ENCODE assay signal across 10 cellular contexts in the genomic region with DNA sequence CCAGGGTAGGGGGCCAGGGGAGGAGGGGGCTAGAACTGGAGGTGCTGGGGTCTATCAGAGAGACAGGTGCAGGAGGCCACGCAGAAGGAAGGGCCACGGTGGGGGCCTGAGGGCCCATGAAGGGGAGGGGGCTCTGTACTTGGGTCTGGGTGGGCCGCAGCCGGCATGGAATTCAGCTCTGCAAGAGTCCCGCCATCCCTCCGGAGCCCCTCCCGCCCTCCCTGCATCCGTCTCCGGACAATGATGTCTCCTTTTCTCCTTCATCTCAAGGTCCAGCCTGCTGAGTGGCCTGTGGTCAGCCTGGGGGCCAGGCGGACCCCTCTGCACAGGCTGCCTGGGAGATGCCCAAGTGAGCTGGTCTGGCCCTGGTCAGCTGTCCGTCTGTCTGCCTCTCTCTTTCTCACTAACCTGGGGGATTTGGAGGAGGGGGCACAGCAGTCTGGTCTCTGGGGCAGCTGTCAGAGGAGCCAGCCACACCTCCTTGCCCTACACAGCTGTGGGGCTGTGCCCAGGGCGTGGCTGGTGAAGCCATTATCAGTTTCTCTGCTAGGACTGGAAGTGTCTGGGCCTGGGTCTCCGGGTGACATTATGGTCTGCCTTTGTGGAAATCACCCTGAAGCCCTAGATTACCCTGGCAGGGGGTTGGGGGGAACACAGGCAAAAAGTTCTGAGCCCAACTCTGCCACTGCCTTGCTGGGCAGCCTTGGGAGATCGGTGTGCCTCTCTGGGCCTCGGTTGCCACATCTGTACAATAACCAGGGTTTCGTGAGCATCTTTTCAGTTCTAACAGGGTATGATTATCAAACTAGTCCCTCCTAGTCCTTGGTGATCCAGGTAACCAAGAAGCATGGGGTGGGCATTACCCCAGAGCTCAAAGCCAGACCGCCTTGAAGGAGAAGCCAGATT. TPM values are rescaled to one million over a fixed set of nuclear protein-coding genes. Genes with fewer than 3 reads are reported as not detected.
DNase-seq lines count a peak whose midpoint lies in the region; TF ChIP-seq lines count a peak whose summit lies in the region.
"Had no signal": no experiment of that assay in that cellular context is flagged by ENCODE, and none has a peak within 500 bp of the region (broad histone marks: within the 10 kb centered on the region; RNA-seq: fewer than 3 reads in every experiment).

No MANE protein-coding gene starts in this region.

- no peak overlapping the region for H3K27ac Mint-ChIP-seq in CD8-positive, alpha-beta memory T cell
- H3K27ac Mint-ChIP-seq in glutamatergic neuron (ENCODE audit: unreplicated experiment) = no peak overlapping the region

- H3K27ac ChIP-seq in CD8-positive, alpha-beta memory T cell (ENCODE audit: low read depth, low read length) = no peak overlapping the region
- H3K27ac ChIP-seq in Peyer's patch (no peak overlapping the region), caudate nucleus (ENCODE audit: low read depth, low read length) (no peak overlapping the region)

- H3K36me3 ChIP-seq in CD8-positive, alpha-beta memory T cell (ENCODE audit: insufficient read depth, low read length) = no peaks in the 10 kb centered on the region
- no peaks in the 10 kb centered on the region for H3K36me3 ChIP-seq in Peyer's patch

- H3K4me1 Mint-ChIP-seq in CD8-positive, alpha-beta memory T cell = peaks cover 14 to 24% (median 22%) of the 10 kb centered on the region in 3 donors
- H3K4me1 Mint-ChIP-seq in glutamatergic neuron (ENCODE audit: low read depth, unreplicated experiment) = peaks cover 12% of the 10 kb centered on the region

- no peaks in the 10 kb centered on the region for H3K9me3 ChIP-seq in CD8-positive, alpha-beta memory T cell (ENCODE audit: low read length)
- no peaks in the 10 kb centered on the region for H3K9me3 ChIP-seq in Peyer's patch

- peak overlapping the region; percentile 11 to 86 (median 63) for H3K4me3 Mint-ChIP-seq in CD8-positive, alpha-beta memory T cell
- peak overlapping the region; percentile 81 for H3K4me3 Mint-ChIP-seq in glutamatergic neuron (ENCODE audit: unreplicated experiment)

- TF ChIP-seq CTCF in Peyer's patch (IDR thresholded peaks at IDR 0.05) (no peak), glutamatergic neuron (IDR thresholded peaks at IDR 0.05; ENCODE audit: partially characterized antibody, unreplicated experiment) (no peak)

- H3K9me3 Mint-ChIP-seq in CD8-positive, alpha-beta memory T cell = peaks cover 0 to 2% (median 0%) of the 10 kb centered on the region in 5 donors
- peaks cover 31% of the 10 kb centered on the region for H3K9me3 Mint-ChIP-seq in glutamatergic neuron (ENCODE audit: unreplicated experiment)

- no peak for DNase-seq in CD8-positive, alpha-beta memory T cell
- DNase-seq in Peyer's patch = no peak
- no peak for DNase-seq in glutamatergic neuron
- DNase-seq in skeletal muscle cell (ENCODE audit: low read depth) = no peak
- no peak for DNase-seq in SKM-1 treated with dmso at 0.1 percent for 144 hours (lab: John Stamatoyannopoulos, UW; ENCODE audit: unreplicated experiment)
- DNase-seq in GDM1 (lab: John Stamatoyannopoulos, UW) = no peak
- DNase-seq in caudate nucleus (lab: John Stamatoyannopoulos, UW) = no peak
- DNase-seq: KG1; NCI-H2227 treated with DMSO at 0.1 percent for 48 hours; stimulated activated naive CD4-positive, alpha-beta T cell treated with Interleukin-2 at 50 U/mL for 16 hours had no signal

- no peak for TF ChIP-seq POLR2A in Peyer's patch (IDR thresholded peaks at IDR 0.05)

- H3K27me3 Mint-ChIP-seq in CD8-positive, alpha-beta memory T cell = peaks cover 36 to 43% of the 10 kb centered on the region in 2 donors
- H3K27me3 Mint-ChIP-seq in glutamatergic neuron (ENCODE audit: unreplicated experiment) = peaks cover 34% of the 10 kb centered on the region

- CTCF ChIA-PET in CD8-positive, alpha-beta memory T cell (lab: Charles Lee) = interaction anchor here (0.9 to 2.9 kb wide), 6 partner anchors 8 to 31 kb away, joined by 3 to 12 read pairs (median 3); partner anchors contain the start of gene HSPB1

- H3K27me3 ChIP-seq in CD8-positive, alpha-beta memory T cell (ENCODE audit: insufficient read depth, low read length, poor library complexity, severe bottlenecking) = peaks cover 15% of the 10 kb centered on the region
- H3K27me3 ChIP-seq in Peyer's patch = peaks cover 0 to 19% of the 10 kb centered on the region in 2 donors

- H3K4me1 ChIP-seq in CD8-positive, alpha-beta memory T cell (ENCODE audit: insufficient read depth, low read length) = peaks cover 11% of the 10 kb centered on the region
- peaks cover 0 to 21% (median 9%) of the 10 kb centered on the region in 4 donors for H3K4me1 ChIP-seq in Peyer's patch

- no peak overlapping the region for H3K4me3 ChIP-seq in CD8-positive, alpha-beta memory T cell (ENCODE audit: low read length)
- peak overlapping the region; percentile 12 to 59 (median 50) for H3K4me3 ChIP-seq in Peyer's patch
- peak overlapping the region; percentile 35 for H3K4me3 ChIP-seq in skeletal muscle cell (ENCODE audit: low read depth, low read length)

- POLR2A ChIA-PET in CD8-positive, alpha-beta memory T cell (lab: Charles Lee) = no interaction called here

- no peaks in the 10 kb centered on the region for H3K36me3 Mint-ChIP-seq in CD8-positive, alpha-beta memory T cell
- H3K36me3 Mint-ChIP-seq in glutamatergic neuron (ENCODE audit: unreplicated experiment) = no peaks in the 10 kb centered on the region

RNA-seq across cellular contexts. Expression of gene HSPB1, which starts 19.0 kb away (rescaled TPM):
- 10 to 100 TPM; 80.7 to 84.1 TPM for total RNA-seq in CD8-positive, alpha-beta memory T cell
- polyA plus RNA-seq in CD8-positive, alpha-beta memory T cell = 74.7 TPM
- total RNA-seq in Peyer's patch = 100 to 1,000 TPM in 1 of 4 donors, 10 to 100 TPM in 3; 59.0 to 139 (median 88.3) TPM
- 50.4 TPM for total RNA-seq in glutamatergic neuron (ENCODE audit: unreplicated experiment)
